8 cellular contexts compared by ENCODE assay signal in genomic region chr3:19273091-19273490, GRCh38.
"Had no signal": no experiment of that assay in that cellular context is flagged by ENCODE, and none has a peak within 500 bp of the region (broad histone marks: within the 10 kb centered on the region; RNA-seq: fewer than 3 reads in every experiment).

No MANE protein-coding gene starts in this region.

- H3K4me2 ChIP-seq: GM23338 had no signal

- H3K9ac ChIP-seq: GM23248 had no signal

- H3K9me3 ChIP-seq: HAP-1 had no signal

- H2AFZ ChIP-seq: GM23248, GM23338 had no signal

- DNase-seq: GM23248, GOT3, H7, H9, HCEC 1CT, HFFc6 had no signal

- H3K27ac Mint-ChIP-seq: GM23338, H9, HFFc6 had no signal

- H3K36me3 ChIP-seq: HAP-1 had no signal

- H3K4me3 ChIP-seq: GM23248, GM23338, HAP-1 had no signal

- H3K9me3 Mint-ChIP-seq: GM23338, H9 had no signal

- H3K4me3 Mint-ChIP-seq: GM23338, H9, HFFc6 had no signal

- H3K27ac ChIP-seq: GM23248 had no signal
